28 cellular contexts compared by ENCODE assay signal in the genomic region with DNA sequence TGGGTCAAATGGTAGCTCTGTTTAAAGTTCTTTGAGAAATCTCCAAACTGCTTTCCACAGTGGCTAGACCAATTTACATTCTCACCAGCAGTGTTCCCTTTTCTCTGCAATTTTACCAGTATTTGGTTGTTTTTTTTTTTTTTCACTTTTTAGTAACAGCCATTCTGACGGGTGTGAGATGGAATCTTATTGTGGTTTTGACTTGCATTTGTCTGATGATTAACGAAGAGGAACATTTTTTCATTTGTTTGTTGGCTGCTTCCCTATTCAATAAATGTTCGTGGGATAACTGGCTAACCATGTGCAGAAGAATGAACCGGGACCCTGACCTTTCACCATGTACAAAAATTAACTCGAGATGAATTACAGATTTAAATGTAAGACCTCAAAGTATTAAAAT. TPM values are rescaled to one million over a fixed set of nuclear protein-coding genes. Genes with fewer than 3 reads are reported as not detected.
"Had no signal": no experiment of that assay in that cellular context is flagged by ENCODE, and none has a peak within 500 bp of the region (broad histone marks: within the 10 kb centered on the region; RNA-seq: fewer than 3 reads in every experiment).

No MANE protein-coding gene starts in this region.

- DNase-seq: activated CD4-positive, alpha-beta T cell treated with anti-CD3 and anti-CD28 coated beads for 4 hours; activated CD4-positive, alpha-beta T cell treated with anti-CD3 and anti-CD28 coated beads, Interleukin-2, amount 50 U/mL, for 48 hours; activated CD4-positive, CD25-positive, alpha-beta regulatory T cell; activated gamma-delta T cell; activated naive CD4-positive, alpha-beta T cell treated with anti-CD3 and anti-CD28 coated beads, Interleukin-2, amount 50 U/mL, for 16 hours; anterior cingulate cortex; body of pancreas; heart right ventricle; kidney; lower lobe of right lung; naive thymus-derived CD4-positive, alpha-beta T cell; occipital lobe; right lobe of liver; stimulated activated CD4-positive, alpha-beta T cell treated with anti-CD3 and anti-CD28 coated beads, Interleukin-2, amount 100 ng/mL, for 24 hours; stimulated activated naive CD8-positive, alpha-beta T cell treated with anti-CD3 and anti-CD28 coated beads, Interleukin-15, amount 100 ng/mL, for 72 hours had no signal

- H3K4me3 ChIP-seq: body of pancreas, heart right ventricle, lower lobe of right lung, right lobe of liver, skin epidermis, suprapubic skin, tibial nerve had no signal

- H3K27ac ChIP-seq: body of pancreas, epithelial cell of prostate, heart right ventricle, lower lobe of right lung, right lobe of liver, skin epidermis, suprapubic skin, tibial nerve had no signal

- H3K27me3 ChIP-seq: body of pancreas, right lobe of liver had no signal

- H3K9me3 ChIP-seq: body of pancreas, heart right ventricle, lower lobe of right lung, right lobe of liver, suprapubic skin, tibial nerve had no signal

- H3K4me1 ChIP-seq: body of pancreas, heart right ventricle, lower lobe of right lung had no signal

- H3K36me3 ChIP-seq: heart right ventricle, lower lobe of right lung, right lobe of liver, suprapubic skin, tibial nerve had no signal

- ATAC-seq: body of pancreas; heart right ventricle; left lobe of liver; lower lobe of right lung; naive thymus-derived CD4-positive, alpha-beta T cell; stimulated activated effector memory CD8-positive, alpha-beta T cell treated with anti-CD3 and anti-CD28 coated beads, Interleukin-12 subunit alpha, Interleukin-12 subunit beta, amount 100 ng/mL, for 72 hours; stimulated activated naive CD8-positive, alpha-beta T cell treated with anti-CD3 and anti-CD28 coated beads, Interleukin-15, amount 100 ng/mL, for 72 hours had no signal

RNA-seq across cellular contexts. Expression of gene CYP4F2, which starts 31.2 kb away (rescaled TPM):
- total RNA-seq: activated T-helper 1 cell treated with anti-CD3 and anti-CD28 coated beads, Interleukin-12 subunit alpha, Interleukin-12 subunit beta, Interleukin-2, Interleukin-4 antibody, amounts not matched to agents 30 ng/mL and 10 ng/mL and 1 ng/mL, durations not matched to agents 14 hours and 24 hours and 36 hours; body of pancreas; cardiac septum; chondrocyte; fibroblast of villous mesenchyme; heart right ventricle; lower lobe of right lung; mesenteric fat pad; neural crest cell; occipital lobe; tibial nerve; urinary bladder had no signal
- polyA plus RNA-seq: heart right ventricle; naive thymus-derived CD4-positive, alpha-beta T cell had no signal

RNA-seq across cellular contexts. Expression of gene OR10H1, which starts 51.2 kb away (rescaled TPM):
- total RNA-seq: activated T-helper 1 cell treated with anti-CD3 and anti-CD28 coated beads, Interleukin-12 subunit alpha, Interleukin-12 subunit beta, Interleukin-2, Interleukin-4 antibody, amounts not matched to agents 30 ng/mL and 10 ng/mL and 1 ng/mL, durations not matched to agents 14 hours and 24 hours and 36 hours; body of pancreas; cardiac septum; chondrocyte; fibroblast of villous mesenchyme; heart right ventricle; left lobe of liver; lower lobe of right lung; mesenteric fat pad; neural crest cell; occipital lobe; right lobe of liver; suprapubic skin; tibial nerve had no signal
- polyA plus RNA-seq: heart right ventricle; naive thymus-derived CD4-positive, alpha-beta T cell; urinary bladder had no signal
